In genomic region chr3:39140341-39140971, GRCh38 we compare ENCODE assay signal across 10 cellular contexts. TPM values are rescaled to one million over a fixed set of nuclear protein-coding genes. Genes with fewer than 3 reads are reported as not detected.
DNase-seq lines count a peak whose midpoint lies in the region; ATAC-seq, FAIRE-seq and TF ChIP-seq lines count a peak whose summit lies in the region.
"Had no signal": no experiment of that assay in that cellular context is flagged by ENCODE, and none has a peak within 500 bp of the region (broad histone marks: within the 10 kb centered on the region; RNA-seq: fewer than 3 reads in every experiment).

No MANE protein-coding gene starts in this region.

- peak; percentile 7 for ATAC-seq in PC-3
- ATAC-seq in pancreas = no peak

- no peaks in the 10 kb centered on the region for H3K9me2 ChIP-seq in PC-3 (replicated peaks; ENCODE audit: low read length)

- intact Hi-C loops in CD14-positive monocyte (cut with micrococcal nuclease) = loop anchor here in 1 of 2 donors (5.0 kb wide), 1 partner anchor 37 kb away; no protein-coding TSS in a partner anchor
- intact Hi-C loops in PC-3 (cut with micrococcal nuclease) = loop anchor here (1.0 kb wide), 1 partner anchor 14 kb away; no protein-coding TSS in a partner anchor
- intact Hi-C loops in pancreas (cut with DNase I) = no loop called here
- intact Hi-C loops in activated T-helper 2 cell treated with anti-CD3 and anti-CD28 coated beads, Interferon-gamma antibody, Interleukin-2, Interleukin-4, amounts not matched to agents 10 μg/mL and 5 μg/mL and 100 μg/mL, durations not matched to agents 14 hours and 24 hours and 36 hours (cut with micrococcal nuclease) = no loop called here

- 83 to 84% methylated on average over 2 of the region's 2 CpGs for WGBS in pancreas, 2 donors

- H3K9me3 Mint-ChIP-seq in CD14-positive monocyte = peaks cover 0 to 1% (median 0%) of the 10 kb centered on the region in 7 donors
- H3K9me3 Mint-ChIP-seq in activated T-helper 2 cell treated with anti-CD3 and anti-CD28 coated beads, Interferon-gamma antibody, Interleukin-2, Interleukin-4, amounts not matched to agents 10 μg/mL and 5 μg/mL and 100 μg/mL, durations not matched to agents 14 hours and 24 hours and 36 hours = no peaks in the 10 kb centered on the region

- H3K27me3 Mint-ChIP-seq in CD14-positive monocyte (ENCODE audit: low read depth in 3 of 3) = no peaks in the 10 kb centered on the region
- no peaks in the 10 kb centered on the region for H3K27me3 Mint-ChIP-seq in activated T-helper 2 cell treated with anti-CD3 and anti-CD28 coated beads, Interferon-gamma antibody, Interleukin-2, Interleukin-4, amounts not matched to agents 10 μg/mL and 5 μg/mL and 100 μg/mL, durations not matched to agents 14 hours and 24 hours and 36 hours (ENCODE audit: low read depth)

- no TSS peak for BruUV-seq in PC-3 (replicated peaks; lab: Mats Ljungman, UMichigan)

- CTCF ChIA-PET in PC-3 (lab: Charles Lee) = no interaction called here

- H3K79me2 ChIP-seq in PC-3 (ENCODE audit: low read length) = peaks cover 37% of the 10 kb centered on the region

- POLR2A ChIA-PET in PC-3 (lab: Charles Lee; ENCODE audit: unreplicated experiment) = no interaction called here

- H3K9me3 ChIP-seq in PC-3 (ENCODE audit: low read length) (no peaks in the 10 kb centered on the region), pancreas (no peaks in the 10 kb centered on the region)
- H3K9me3 ChIP-seq: SJSA1 had no signal

- H3K4me2 ChIP-seq in PC-3 (ENCODE audit: low read length) = peak overlapping the region; percentile 65

- H3K36me3 ChIP-seq in PC-3 (ENCODE audit: low read depth, low read length) (peaks cover 40% of the 10 kb centered on the region), pancreas (peaks cover 17 to 32% (median 26%) of the 10 kb centered on the region in 3 donors)

- H3K9ac ChIP-seq in PC-3 (ENCODE audit: low read length) = no peak overlapping the region

- H3K4me3 ChIP-seq in PC-3 (ENCODE audit: low read length) (no peak overlapping the region), epithelial cell of esophagus (ENCODE audit: low read length) (no peak overlapping the region), pancreas (no peak overlapping the region)
- H3K4me3 ChIP-seq: SJSA1 had no signal

- H3K27ac ChIP-seq in PC-3 (ENCODE audit: low read length) = peak overlapping the region; percentile 61
- H3K27ac ChIP-seq in pancreas = peak overlapping the region; percentile 75 to 90 (median 85)
- H3K27ac ChIP-seq: SJSA1 had no signal

- no peak overlapping the region for H2AFZ ChIP-seq in PC-3 (ENCODE audit: low read length)

- H3K4me1 Mint-ChIP-seq in CD14-positive monocyte = peaks cover 40% of the 10 kb centered on the region
- peaks cover 23% of the 10 kb centered on the region for H3K4me1 Mint-ChIP-seq in activated T-helper 2 cell treated with anti-CD3 and anti-CD28 coated beads, Interferon-gamma antibody, Interleukin-2, Interleukin-4, amounts not matched to agents 10 μg/mL and 5 μg/mL and 100 μg/mL, durations not matched to agents 14 hours and 24 hours and 36 hours (ENCODE audit: low read depth)

- peaks cover 33% of the 10 kb centered on the region for H3K4me1 ChIP-seq in PC-3 (ENCODE audit: insufficient read depth, low read length)
- peaks cover 30 to 35% (median 32%) of the 10 kb centered on the region in 3 donors for H3K4me1 ChIP-seq in pancreas
- H3K4me1 ChIP-seq: SJSA1 had no signal

- peak overlapping the region; percentile 45 to 90 (median 82) for H3K27ac Mint-ChIP-seq in CD14-positive monocyte
- H3K27ac Mint-ChIP-seq in activated T-helper 2 cell treated with anti-CD3 and anti-CD28 coated beads, Interferon-gamma antibody, Interleukin-2, Interleukin-4, amounts not matched to agents 10 μg/mL and 5 μg/mL and 100 μg/mL, durations not matched to agents 14 hours and 24 hours and 36 hours = no peak overlapping the region

- TF ChIP-seq CTCF in CD14-positive monocyte (IDR thresholded peaks at IDR 0.05) (no peak), PC-3 (conservative IDR thresholded peaks at IDR 0.05; ENCODE audit: low read depth, low read length) (no peak), epithelial cell of esophagus (IDR thresholded peaks at IDR 0.05; ENCODE audit: insufficient read depth, low read depth, low read length, missing control alignments) (no peak), pancreas (IDR thresholded peaks at IDR 0.05) (no peak)

- H4K20me1 ChIP-seq in PC-3 (ENCODE audit: low read length) = peaks cover 45% of the 10 kb centered on the region

- peak overlapping the region in 1 of 2 donors; percentile 40 for H3K4me3 Mint-ChIP-seq in CD14-positive monocyte
- no peak overlapping the region for H3K4me3 Mint-ChIP-seq in activated T-helper 2 cell treated with anti-CD3 and anti-CD28 coated beads, Interferon-gamma antibody, Interleukin-2, Interleukin-4, amounts not matched to agents 10 μg/mL and 5 μg/mL and 100 μg/mL, durations not matched to agents 14 hours and 24 hours and 36 hours (ENCODE audit: low read depth)

- DNase-seq in CD14-positive monocyte (ENCODE audit: low spot score) (no peak), PC-3 (peak; percentile 28), epithelial cell of esophagus (ENCODE audit: low read depth) (peak; percentile 61), pancreas (peak in 1 of 6 donors; percentile 29), NCI-H187 treated with DMSO at 0.1 percent for 48 hours (lab: John Stamatoyannopoulos, UW) (no peak), NCI-H2196 (lab: John Stamatoyannopoulos, UW; ENCODE audit: unreplicated experiment) (no peak)
- DNase-seq in activated CD4-positive, alpha-beta T cell treated with anti-CD3 and anti-CD28 coated beads, Interleukin-2, amount 50 U/mL, for 4 hours = no peak
- no peak for DNase-seq in activated T-helper 2 cell treated with anti-CD3 and anti-CD28 coated beads, Interferon-gamma antibody, Interleukin-2, Interleukin-4, amounts not matched to agents 10 μg/mL and 5 μg/mL and 100 μg/mL, durations not matched to agents 14 hours and 24 hours and 36 hours (ENCODE audit: low spot score)
- DNase-seq: stimulated activated CD4-positive, alpha-beta T cell treated with anti-CD3 and anti-CD28 coated beads, Interleukin-2, amount 100 ng/mL, for 48 hours had no signal

- no peak for FAIRE-seq in pancreas (lab: Jason Lieb, UNC)

- no peaks in the 10 kb centered on the region for H3F3A ChIP-seq in PC-3 (ENCODE audit: low read length, unreplicated experiment)

- H3K36me3 Mint-ChIP-seq in CD14-positive monocyte = peaks cover 51 to 74% of the 10 kb centered on the region in 2 donors
- H3K36me3 Mint-ChIP-seq in activated T-helper 2 cell treated with anti-CD3 and anti-CD28 coated beads, Interferon-gamma antibody, Interleukin-2, Interleukin-4, amounts not matched to agents 10 μg/mL and 5 μg/mL and 100 μg/mL, durations not matched to agents 14 hours and 24 hours and 36 hours (ENCODE audit: low read depth) = peaks cover 75% of the 10 kb centered on the region

- H3K27me3 ChIP-seq in PC-3 (ENCODE audit: low read length) (no peaks in the 10 kb centered on the region), pancreas (no peaks in the 10 kb centered on the region)
- H3K27me3 ChIP-seq: SJSA1 had no signal

RNA-seq across cellular contexts. Expression of gene CSRNP1, which starts 12.9 kb away (rescaled TPM):
- polyA plus RNA-seq in CD14-positive monocyte = 100 to 1,000 TPM; 104 to 113 TPM
- total RNA-seq in PC-3 (2014; rRNA removed) = 72.3 and 86.9 TPM in 2 replicates
- 10 to 100 TPM in 5 of 6 donors, 1 to 10 TPM in 1; 9.0 to 29.2 (median 13.4) TPM for total RNA-seq in pancreas
- polyA plus RNA-seq in pancreas = 10 to 100 TPM; 20.3 to 31.4 TPM
- total RNA-seq in activated T-helper 2 cell treated with anti-CD3 and anti-CD28 coated beads, Interferon-gamma antibody, Interleukin-2, Interleukin-4, amounts not matched to agents 10 μg/mL and 5 μg/mL and 100 μg/mL, durations not matched to agents 14 hours and 24 hours and 36 hours = 54.0 and 55.4 TPM in 2 replicates

RNA-seq across cellular contexts. Expression of gene TTC21A, which starts 33.0 kb away (rescaled TPM):
- polyA plus RNA-seq in CD14-positive monocyte (1 to 10 TPM in 1 of 2 donors, under 1 TPM in 1; 0.67 to 2.2 TPM), pancreas (10 to 100 TPM; 21.7 to 31.3 TPM)
- total RNA-seq in PC-3 (2014; rRNA removed) (1.2 TPM in 2 replicates), pancreas (1 to 10 TPM; 3.1 to 9.6 (median 5.5) TPM)
- total RNA-seq in activated T-helper 2 cell treated with anti-CD3 and anti-CD28 coated beads, Interferon-gamma antibody, Interleukin-2, Interleukin-4, amounts not matched to agents 10 μg/mL and 5 μg/mL and 100 μg/mL, durations not matched to agents 14 hours and 24 hours and 36 hours = 0.55 TPM in 2 replicates

RNA-seq across cellular contexts. Expression of gene GORASP1, which starts 33.0 kb away (rescaled TPM):
- polyA plus RNA-seq in CD14-positive monocyte (10 to 100 TPM; 23.2 to 31.2 TPM), pancreas (10 to 100 TPM; 56.2 to 79.6 TPM)
- total RNA-seq in PC-3 (2014; rRNA removed) (47.4 and 58.9 TPM in 2 replicates), pancreas (10 to 100 TPM; 25.9 to 48.6 (median 31.6) TPM)
- total RNA-seq in activated T-helper 2 cell treated with anti-CD3 and anti-CD28 coated beads, Interferon-gamma antibody, Interleukin-2, Interleukin-4, amounts not matched to agents 10 μg/mL and 5 μg/mL and 100 μg/mL, durations not matched to agents 14 hours and 24 hours and 36 hours = 31.8 and 32.6 TPM in 2 replicates

RNA-seq across cellular contexts. Expression of gene XIRP1, which starts 51.9 kb away (rescaled TPM):
- polyA plus RNA-seq in CD14-positive monocyte (not detected), pancreas (under 1 TPM; 0.08 to 0.14 TPM)
- total RNA-seq in PC-3 (2014; rRNA removed) (not detected in 2 replicates), pancreas (under 1 TPM in 2 of 6 donors, not detected in 4; 0.09 to 0.43 TPM)
- 4.3 and 4.7 TPM in 2 replicates for total RNA-seq in activated T-helper 2 cell treated with anti-CD3 and anti-CD28 coated beads, Interferon-gamma antibody, Interleukin-2, Interleukin-4, amounts not matched to agents 10 μg/mL and 5 μg/mL and 100 μg/mL, durations not matched to agents 14 hours and 24 hours and 36 hours

Comparison
In these comparisons a context has a peak if more than half of its experiments do, and no peak if none do; other contexts are left out.
1. DNase-seq: peak in PC-3 (single experiment) and epithelial cell of esophagus (single experiment); none in CD14-positive monocyte (single experiment), NCI-H187 treated with DMSO at 0.1 percent for 48 hours (single experiment), NCI-H2196 (single experiment), activated CD4-positive, alpha-beta T cell treated with anti-CD3 and anti-CD28 coated beads, Interleukin-2, amount 50 U/mL, for 4 hours (0 of 2) and activated T-helper 2 cell treated with anti-CD3 and anti-CD28 coated beads, Interferon-gamma antibody, Interleukin-2, Interleukin-4, amounts not matched to agents 10 μg/mL and 5 μg/mL and 100 μg/mL, durations not matched to agents 14 hours and 24 hours and 36 hours (single experiment).